Comparison of ENCODE assay signal across 8 cellular contexts in genomic region chr14:65411656-65412188, GRCh38.
DNase-seq lines count a peak whose midpoint lies in the region; ATAC-seq lines count a peak whose summit lies in the region.

No MANE protein-coding gene starts in this region.

- H3K79me2 ChIP-seq in ACC112 (ENCODE audit: control insufficient read depth, insufficient read depth, low read length, unreplicated experiment) = peaks cover 34% of the 10 kb centered on the region

- H2AFZ ChIP-seq in ACC112 (ENCODE audit: low read length, unreplicated experiment) = peak overlapping the region; percentile 87

- H3K27ac ChIP-seq in ACC112 (ENCODE audit: low read depth, low read length) = peak overlapping the region; percentile 77

- peaks cover 13% of the 10 kb centered on the region for H3K4me1 ChIP-seq in ACC112 (ENCODE audit: control insufficient read depth, insufficient read depth, low read length, unreplicated experiment)

- peak; percentile 89 for DNase-seq in NCI-H2196 (lab: John Stamatoyannopoulos, UW; ENCODE audit: unreplicated experiment)
- DNase-seq in activated CD4-positive, CD25-positive, alpha-beta regulatory T cell (lab: John Stamatoyannopoulos, UW) = peak; percentile 50 to 65 (median 56)
- peak; percentile 71 for DNase-seq in central memory CD4-positive, alpha-beta T cell
- DNase-seq in islet precursor cell = peak; percentile 98
- peak; percentile 80 for DNase-seq in stimulated activated CD4-positive, alpha-beta T cell treated with anti-CD3 and anti-CD28 coated beads, Interleukin-12 subunit alpha, Interleukin-12 subunit beta, amount 100 ng/mL, for 4 hours

- H3K36me3 ChIP-seq in ACC112 (ENCODE audit: insufficient read depth, low read length) = no peaks in the 10 kb centered on the region

- peak overlapping the region; percentile 97 for H3K4me3 ChIP-seq in ACC112 (ENCODE audit: low read depth, low read length)

- no peaks in the 10 kb centered on the region for H3K27me3 ChIP-seq in ACC112 (ENCODE audit: insufficient read depth, low read length)

- ATAC-seq in GM18858 (IDR thresholded peaks at IDR 0.05; ENCODE audit: unreplicated experiment) (peak; percentile 34), HG03095 (IDR thresholded peaks at IDR 0.05; ENCODE audit: unreplicated experiment) (peak; percentile 51)

Comparison
In these comparisons a context has a peak if more than half of its experiments do, and no peak if none do; other contexts are left out.
1. Peak in every context shown above with its lines: DNase-seq, ATAC-seq, H3K4me3 ChIP-seq and H3K27ac ChIP-seq.